Comparison of ENCODE assay signal across 1 cellular context in genomic region chr17:28745777-28746473, GRCh38.
TF ChIP-seq lines count a peak whose summit lies in the region.

No MANE protein-coding gene starts in this region.

TF ChIP-seq in K562, 482 proteins besides CTCF, POLR2A, EP300 and RAD21:
- TF ChIP-seq MAFF (IDR thresholded peaks at IDR 0.05; ENCODE audit: low read length) (peak; percentile 66), MAFG (tag; conservative IDR thresholded peaks at IDR 0.05) (peak; percentile 80), ZNF143 (CRISPR knock-in tag; IDR thresholded peaks at IDR 0.05) (0 out of 2 replicates have a peak, but pooled peaks have one; percentile 12), GATAD2B (IDR thresholded peaks at IDR 0.05; ENCODE audit: borderline replicate concordance) (no peak), ZNF3 (CRISPR knock-in tag; IDR thresholded peaks at IDR 0.05) (no peak), ZHX1 (conservative IDR thresholded peaks at IDR 0.05; ENCODE audit: low read length) (no peak), ZNF316 (IDR thresholded peaks at IDR 0.05) (peak; percentile 94), PML (IDR thresholded peaks at IDR 0.05; ENCODE audit: low read length) (no peak), MAFK (IDR thresholded peaks at IDR 0.05; ENCODE audit: low read length) (peak; percentile 70), C11orf30 (IDR thresholded peaks at IDR 0.05; ENCODE audit: low read depth) (peak; percentile 89), POLR2G (IDR thresholded peaks at IDR 0.05; ENCODE audit: low read depth, low read length) (peak; percentile 18; the same call in 1 of the 2 replicates), REST (CRISPR knock-in tag; IDR thresholded peaks at IDR 0.05; ENCODE audit: low read depth) (no peak)
